Comparison of ENCODE assay signal across 8 cellular contexts in the genomic region with DNA sequence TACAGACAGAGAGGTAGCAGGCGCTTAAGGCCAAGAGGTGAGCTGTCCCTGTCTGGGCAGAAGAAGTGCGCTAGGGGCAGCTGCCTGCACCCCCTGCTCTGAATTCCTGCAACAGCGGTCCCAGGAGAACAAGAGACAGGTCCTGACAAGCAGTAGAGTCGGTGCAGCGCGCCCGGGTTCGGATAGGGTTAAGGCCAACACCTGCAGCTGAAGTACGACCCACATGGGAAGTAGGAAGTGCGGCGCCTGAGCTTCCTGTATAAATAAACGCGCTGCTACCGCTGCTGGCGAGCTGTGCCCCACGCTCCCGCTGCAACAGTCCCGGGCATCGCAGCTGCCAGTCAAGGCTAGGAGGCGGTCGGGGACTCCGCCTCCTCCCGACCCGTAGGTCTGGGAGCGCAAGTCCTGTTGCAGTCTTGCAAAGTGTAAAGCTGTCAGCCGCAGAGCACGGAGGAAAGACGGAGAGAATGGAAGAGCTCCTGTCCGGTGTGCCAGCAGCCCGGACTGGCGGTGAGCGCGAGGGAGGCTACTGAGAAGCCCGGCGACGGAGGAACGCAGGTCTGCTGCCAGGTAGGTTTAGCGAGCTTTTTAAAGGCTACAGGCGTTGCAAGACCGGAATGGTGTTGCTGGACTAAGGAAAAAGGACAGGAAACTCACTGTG. TPM values are rescaled to one million over a fixed set of nuclear protein-coding genes. Genes with fewer than 3 reads are reported as not detected.
DNase-seq lines count a peak whose midpoint lies in the region; ATAC-seq and TF ChIP-seq lines count a peak whose summit lies in the region.

RNF144B (plus strand) TSS at position 290 of the 661 bp plus-strand sequence. CDS start 12,185 bp downstream, outside the sequence.

- H3K4me1 ChIP-seq in ES-I3 (ENCODE audit: insufficient read depth, low read length) (peaks cover 15% of the 10 kb centered on the region; the same call in 1 of the 2 replicates), ovary (ENCODE audit: insufficient read depth) (no peaks in the 10 kb centered on the region), thymus (ENCODE audit: control insufficient read depth, insufficient read depth, low read length) (peaks cover 3% of the 10 kb centered on the region)

- H3K4me1 Mint-ChIP-seq in HFFc6 (ENCODE audit: low read depth), result peaks cover 42% of the 10 kb centered on the region
- peaks cover 43% of the 10 kb centered on the region for H3K4me1 Mint-ChIP-seq in activated naive CD8-positive, alpha-beta T cell (ENCODE audit: low read depth)

- H3K9me3 ChIP-seq in ES-I3 (ENCODE audit: control insufficient read depth, insufficient read depth, low read length) (no peaks in the 10 kb centered on the region), ovary (no peaks in the 10 kb centered on the region), thymus (ENCODE audit: control insufficient read depth) (no peaks in the 10 kb centered on the region)

- H3K4me3 Mint-ChIP-seq in HFFc6, result peak within 1 kb of the TSS; percentile 96
- H3K4me3 Mint-ChIP-seq in activated naive CD8-positive, alpha-beta T cell, result peak within 1 kb of the TSS; percentile 98

- no peaks in the 10 kb centered on the region for H3K36me3 Mint-ChIP-seq in HFFc6 (ENCODE audit: low read depth)
- H3K36me3 Mint-ChIP-seq in activated naive CD8-positive, alpha-beta T cell, result no peaks in the 10 kb centered on the region

- WGBS in ovary, 3 donors, result 2 to 3% (median 2%) methylated on average over 40 of the region's 40 CpGs
- WGBS in thymus, result 3% methylated on average over 40 of the region's 40 CpGs

- intact Hi-C loops in head of caudate nucleus (cut with DNase I), result no loop called here
- intact Hi-C loops in ovary (cut with DNase I), result no loop called here

- no peaks in the 10 kb centered on the region for H3K9me3 Mint-ChIP-seq in HFFc6
- H3K9me3 Mint-ChIP-seq in activated naive CD8-positive, alpha-beta T cell (ENCODE audit: low read depth), result no peaks in the 10 kb centered on the region

- H3K27ac Mint-ChIP-seq in HFFc6, result peak within 1 kb of the TSS; percentile 66
- H3K27ac Mint-ChIP-seq in activated naive CD8-positive, alpha-beta T cell, result peak within 1 kb of the TSS; percentile 89

- TF ChIP-seq CTCF in HFFc6 (IDR thresholded peaks at IDR 0.05), result no peak
- TF ChIP-seq CTCF in NB4 (IDR thresholded peaks at IDR 0.05; ENCODE audit: low read depth, low read length), result no peak
- no peak for TF ChIP-seq CTCF in ovary (IDR thresholded peaks at IDR 0.05)

- TF ChIP-seq EP300 in ovary (IDR thresholded peaks at IDR 0.05), result no peak

- H3K4me3 ChIP-seq in NB4 (ENCODE audit: low read depth, low read length), result peak within 1 kb of the TSS; percentile 52
- H3K4me3 ChIP-seq in ovary, result peak within 1 kb of the TSS; percentile 52
- peak within 1 kb of the TSS; percentile 60 for H3K4me3 ChIP-seq in thymus (ENCODE audit: low read length)

- no peaks in the 10 kb centered on the region; the same call in 1 of the 2 replicates for H3K27me3 Mint-ChIP-seq in HFFc6 (ENCODE audit: insufficient read depth)
- H3K27me3 Mint-ChIP-seq in activated naive CD8-positive, alpha-beta T cell, result no peaks in the 10 kb centered on the region

- DNase-seq in HFFc6 (peak; percentile 58), NB4 (ENCODE audit: low read depth) (peak; percentile 82), head of caudate nucleus (peak; percentile 31 to 82 (median 66)), ovary (peak; percentile 27 to 55 (median 31))

- TF ChIP-seq POLR2A in NB4 (IDR thresholded peaks at IDR 0.05; ENCODE audit: extremely low read depth, insufficient read length) (no peak), ovary (IDR thresholded peaks at IDR 0.05) (no peak)

- H3K9ac ChIP-seq in ES-I3 (ENCODE audit: low read depth, low read length), result peak within 1 kb of the TSS; percentile 77

- H3K36me3 ChIP-seq in ES-I3 (ENCODE audit: insufficient read depth, low read length) (no peaks in the 10 kb centered on the region), ovary (no peaks in the 10 kb centered on the region), thymus (ENCODE audit: control insufficient read depth, insufficient read depth) (no peaks in the 10 kb centered on the region)

- no peak within 1 kb of the TSS for H3K27ac ChIP-seq in ovary
- peak within 1 kb of the TSS; percentile 44 for H3K27ac ChIP-seq in thymus (ENCODE audit: low read depth)

- ATAC-seq in SK-N-SH treated with all-trans-retinoic acid at 6 μM for 48 hours, result peak; percentile 96

- H3K27me3 ChIP-seq in ovary, result no peaks in the 10 kb centered on the region
- H3K27me3 ChIP-seq in thymus (ENCODE audit: control insufficient read depth, insufficient read depth), result no peaks in the 10 kb centered on the region

TF ChIP-seq in SK-N-SH treated with all-trans-retinoic acid at 6 μM for 48 hours, 23 proteins besides CTCF, POLR2A, EP300 and RAD21:
- TF ChIP-seq TCF4 (CRISPR knock-in tag; IDR thresholded peaks at IDR 0.05; ENCODE audit: borderline replicate concordance), result no peak
- TF ChIP-seq TOX (CRISPR knock-in tag; IDR thresholded peaks at IDR 0.05; ENCODE audit: borderline replicate concordance), result no peak
- TF ChIP-seq BACH2 (CRISPR knock-in tag; IDR thresholded peaks at IDR 0.05; ENCODE audit: borderline replicate concordance), result no peak
- no peak for TF ChIP-seq ZFP30 (CRISPR knock-in tag; IDR thresholded peaks at IDR 0.05)
- no peak for TF ChIP-seq TSHZ2 (CRISPR knock-in tag; IDR thresholded peaks at IDR 0.05)
- no peak for TF ChIP-seq POU6F1 (CRISPR knock-in tag; IDR thresholded peaks at IDR 0.05; ENCODE audit: borderline replicate concordance, low read depth)
- no peak for TF ChIP-seq GLIS3 (CRISPR knock-in tag; IDR thresholded peaks at IDR 0.05)
- no peak for TF ChIP-seq PPARA (CRISPR knock-in tag; IDR thresholded peaks at IDR 0.05; ENCODE audit: borderline replicate concordance)
TF ChIP-seq in SK-N-SH treated with all-trans-retinoic acid at 6 μM for 48 hours: peak in this region for 0.

RNA-seq across cellular contexts. Expression of gene RNF144B, which starts in this region (rescaled TPM):
- total RNA-seq in HFFc6 (2021; fragmentation: NEBNext Ultra II Directional; extraction: Animal tissue kit (Norgen Biotek cat#: 25700)), result 1 to 10 TPM in 5 of 6 experiments, under 1 TPM in 1; 0.83 to 4.8 (median 1.2) TPM
- 10 to 100 TPM in 2 of 7 donors, 1 to 10 TPM in 5; 2.5 to 18.7 (median 4.9) TPM for total RNA-seq in ovary
- polyA plus RNA-seq in ovary, result 1 to 10 TPM; 3.0 to 4.0 TPM
- 24.1 TPM for polyA plus RNA-seq in thymus

Comparison
In these comparisons a context has a peak if more than half of its experiments do, and no peak if none do; other contexts are left out.
1. DNase-seq: peak in every context shown above with its lines; median percentile 82 in NB4; 66 in head of caudate nucleus; 58 in HFFc6; 31 in ovary.